ENCODE assay signal across 23 cellular contexts in genomic region chr2:129565710-129566109, GRCh38.
"Had no signal": no experiment of that assay in that cellular context is flagged by ENCODE, and none has a peak within 500 bp of the region (broad histone marks: within the 10 kb centered on the region; RNA-seq: fewer than 3 reads in every experiment).

No MANE protein-coding gene starts in this region.

- H3K4me1 ChIP-seq: ascending aorta, body of pancreas had no signal

- DNase-seq: activated B cell treated with CpG ODN at 0.5 μM for 24 hours; activated CD4-positive, alpha-beta T cell treated with anti-CD3 and anti-CD28 coated beads for 1 hour; activated CD4-positive, alpha-beta T cell treated with anti-CD3 and anti-CD28 coated beads, Interleukin-2, amount 10 ng/mL, durations not matched to agents 24 days and 14 days; activated CD4-positive, alpha-beta T cell treated with anti-CD3 and anti-CD28 coated beads, Interleukin-2, amount 50 U/mL, for 48 hours; activated effector memory CD4-positive, alpha-beta T cell treated with anti-CD3 and anti-CD28 coated beads, Interleukin-2, amount 50 U/mL, for 16 hours; activated naive CD4-positive, alpha-beta T cell treated with Interleukin-2 at 50 U/mL for 16 hours; activated naive CD8-positive, alpha-beta T cell treated with anti-CD3 and anti-CD28 coated beads, Interleukin-2, amount 50 U/mL, for 24 hours; activated T-cell treated with anti-CD3 and anti-CD28 coated beads, Interleukin-2, amount 50 U/mL, for 4 hours; amniotic stem cell; body of pancreas; central memory CD4-positive, alpha-beta T cell; MM.1S; NCI-H1105; NCI-H1436; NCI-H1694 treated with DMSO at 0.1 percent for 48 hours; NCI-H2029 treated with DMSO at 0.1 percent for 48 hours; NCI-H345; NCI-H510A; PC-9; SHP77 treated with DMSO at 0.1 percent for 48 hours had no signal

- H3K27ac ChIP-seq: ascending aorta, body of pancreas, PC-9 had no signal

- H3K27me3 ChIP-seq: ascending aorta, body of pancreas had no signal

- H3K4me2 ChIP-seq: PC-9 had no signal

- H2AFZ ChIP-seq: PC-9 had no signal

- H3K4me3 ChIP-seq: ascending aorta, body of pancreas, PC-9 had no signal

- H3K36me3 ChIP-seq: ascending aorta had no signal

- ATAC-seq: activated naive CD4-positive, alpha-beta T cell treated with anti-CD3 and anti-CD28 coated beads, Interleukin-2, amount 50 U/mL, for 72 hours; activated naive CD8-positive, alpha-beta T cell treated with anti-CD3 and anti-CD28 coated beads, Interleukin-2, amount 50 U/mL, for 24 hours; activated T-cell treated with anti-CD3 and anti-CD28 coated beads, Interleukin-2, amount 50 U/mL, for 4 hours; body of pancreas had no signal

- H3K27me3 Mint-ChIP-seq: activated CD4-positive, alpha-beta T cell treated with anti-CD3 and anti-CD28 coated beads, Interleukin-2, amount 10 ng/mL, durations not matched to agents 24 days and 14 days; activated naive CD8-positive, alpha-beta T cell treated with anti-CD3 and anti-CD28 coated beads, Interleukin-2, amount 50 U/mL, for 24 hours had no signal

- H3K4me1 Mint-ChIP-seq: activated B cell treated with CpG ODN at 0.5 μM for 24 hours; activated CD4-positive, alpha-beta T cell treated with anti-CD3 and anti-CD28 coated beads, Interleukin-2, amount 10 ng/mL, durations not matched to agents 24 days and 14 days; activated naive CD8-positive, alpha-beta T cell treated with anti-CD3 and anti-CD28 coated beads, Interleukin-2, amount 50 U/mL, for 24 hours had no signal

- H3K9me3 ChIP-seq: ascending aorta had no signal

- H3K4me3 Mint-ChIP-seq: activated B cell treated with CpG ODN at 0.5 μM for 24 hours; activated CD4-positive, alpha-beta T cell treated with anti-CD3 and anti-CD28 coated beads, Interleukin-2, amount 10 ng/mL, durations not matched to agents 24 days and 14 days; activated naive CD8-positive, alpha-beta T cell treated with anti-CD3 and anti-CD28 coated beads, Interleukin-2, amount 50 U/mL, for 24 hours; activated T-cell treated with anti-CD3 and anti-CD28 coated beads, Interleukin-2, amount 50 U/mL, for 4 hours; T-helper 1 cell treated with Interleukin-12 subunit alpha and Interleukin-12 subunit beta and Interleukin-4 antibody, amounts not matched to agents 30 μg/mL and 1 μg/mL, for 36 hours had no signal

- H3K27ac Mint-ChIP-seq: activated B cell treated with CpG ODN at 0.5 μM for 24 hours; activated CD4-positive, alpha-beta T cell treated with anti-CD3 and anti-CD28 coated beads, Interleukin-2, amount 10 ng/mL, durations not matched to agents 24 days and 14 days; activated naive CD4-positive, alpha-beta T cell treated with anti-CD3 and anti-CD28 coated beads, Interleukin-2, amount 50 U/mL, for 72 hours; activated naive CD8-positive, alpha-beta T cell treated with anti-CD3 and anti-CD28 coated beads, Interleukin-2, amount 50 U/mL, for 24 hours; T-helper 1 cell treated with Interleukin-12 subunit alpha and Interleukin-12 subunit beta and Interleukin-4 antibody, amounts not matched to agents 30 μg/mL and 1 μg/mL, for 36 hours had no signal
